Comparison of ENCODE assay signal across 8 cellular contexts in the genomic region with DNA sequence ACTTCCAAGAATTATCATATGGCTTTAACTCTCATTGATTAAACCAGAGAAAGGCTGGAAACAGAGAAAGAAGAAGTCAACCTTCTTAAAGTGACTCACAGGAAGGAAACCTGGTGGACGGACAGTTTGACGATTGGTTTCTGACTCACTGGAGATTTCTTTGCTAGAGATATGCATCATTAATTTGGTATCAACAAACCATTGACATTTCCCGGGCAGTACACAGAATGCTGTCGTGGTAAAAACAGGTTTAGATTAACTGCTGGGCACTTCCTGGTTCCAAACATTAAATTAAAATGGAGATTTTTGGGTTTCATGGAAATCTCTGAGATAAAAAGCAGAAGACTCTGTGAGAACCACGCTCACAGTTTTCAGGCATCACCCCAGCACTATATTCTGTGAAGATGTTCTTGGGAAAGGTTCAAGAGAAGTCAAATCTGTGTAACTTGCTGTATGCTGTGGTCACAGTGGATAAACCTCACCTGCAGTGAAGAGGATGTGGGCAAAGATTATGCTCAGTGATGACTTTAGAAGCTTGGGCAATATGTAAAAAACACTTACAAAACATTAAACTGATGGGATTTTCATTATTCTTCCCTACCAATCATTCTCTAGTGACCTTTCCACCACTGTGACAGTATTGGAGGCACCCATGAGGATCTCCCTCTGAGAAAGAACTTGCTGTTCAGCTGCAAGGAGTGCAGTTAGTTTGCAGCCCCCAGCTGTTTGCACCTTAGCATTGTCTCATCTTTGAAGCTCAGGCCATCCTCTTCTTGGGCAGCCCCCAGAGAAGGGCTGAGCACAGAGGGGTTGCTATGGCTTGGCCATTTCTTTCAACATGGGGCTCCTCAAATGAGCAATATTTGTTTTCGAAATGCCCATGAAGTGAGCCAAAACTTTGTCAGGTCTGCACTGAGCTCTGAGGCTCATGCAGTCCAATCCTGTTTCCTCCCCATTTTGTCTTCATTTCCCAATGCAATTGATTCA.
DNase-seq lines count a peak whose midpoint lies in the region; ATAC-seq and TF ChIP-seq lines count a peak whose summit lies in the region.

No MANE protein-coding gene starts in this region.

- no peak for TF ChIP-seq POLR2A in sigmoid colon (IDR thresholded peaks at IDR 0.05)

- 48 to 78% methylated on average over 6 of the region's 6 CpGs for WGBS in sigmoid colon, 2 donors

- no peaks in the 10 kb centered on the region for H3K36me3 ChIP-seq in sigmoid colon

- H3K27ac ChIP-seq in sigmoid colon = no peak overlapping the region

- peaks cover 0 to 15% (median 10%) of the 10 kb centered on the region in 4 donors for H3K4me1 ChIP-seq in sigmoid colon

- no peak overlapping the region for H3K4me3 ChIP-seq in sigmoid colon

- no peak for TF ChIP-seq CTCF in sigmoid colon (IDR thresholded peaks at IDR 0.05)
- no peak for TF ChIP-seq CTCF in GM13977 (IDR thresholded peaks at IDR 0.05; ENCODE audit: extremely low read depth, insufficient read depth, missing control alignments)

- no peak for TF ChIP-seq EP300 in sigmoid colon (IDR thresholded peaks at IDR 0.05)

- DNase-seq in stimulated activated CD4-positive, alpha-beta T cell treated with anti-CD3 and anti-CD28 coated beads, Interleukin-2, amount 100 ng/mL, for 4 hours (ENCODE audit: low read depth) = peak; percentile 50
- DNase-seq in stimulated activated CD4-positive, alpha-beta T cell treated with anti-CD3 and anti-CD28 coated beads, Interleukin-2, amount 100 ng/mL, for 48 hours = no peak
- DNase-seq in SW480 (ENCODE audit: low spot score) (peak; percentile 46), dermis blood vessel endothelial cell (peak; percentile 71), sigmoid colon (no peak), GM13977 (ENCODE audit: low spot score) (no peak), NCI-H187 (lab: John Stamatoyannopoulos, UW) (no peak)

- in situ Hi-C loops in GM13977 (cut with MboI; ENCODE audit: low pct_unique_long_range_greater_than_20kb, low sequenced_read_pairs, unreplicated experiment) = no loop called here

- no peaks in the 10 kb centered on the region for H3K9me3 ChIP-seq in sigmoid colon

- peak; percentile 42 for ATAC-seq in HG03139 (IDR thresholded peaks at IDR 0.05; ENCODE audit: unreplicated experiment)

- intact Hi-C loops in sigmoid colon (cut with DNase I) = no loop called here

- no peaks in the 10 kb centered on the region for H3K27me3 ChIP-seq in sigmoid colon

Comparison
In these comparisons a context has a peak if more than half of its experiments do, and no peak if none do; other contexts are left out.
1. DNase-seq: peak in stimulated activated CD4-positive, alpha-beta T cell treated with anti-CD3 and anti-CD28 coated beads, Interleukin-2, amount 100 ng/mL, for 4 hours (single experiment), SW480 (single experiment) and dermis blood vessel endothelial cell (single experiment); none in stimulated activated CD4-positive, alpha-beta T cell treated with anti-CD3 and anti-CD28 coated beads, Interleukin-2, amount 100 ng/mL, for 48 hours (0 of 2), sigmoid colon (single experiment), GM13977 (single experiment) and NCI-H187 (0 of 2).